ENCODE assay signal across 8 cellular contexts in the genomic region with DNA sequence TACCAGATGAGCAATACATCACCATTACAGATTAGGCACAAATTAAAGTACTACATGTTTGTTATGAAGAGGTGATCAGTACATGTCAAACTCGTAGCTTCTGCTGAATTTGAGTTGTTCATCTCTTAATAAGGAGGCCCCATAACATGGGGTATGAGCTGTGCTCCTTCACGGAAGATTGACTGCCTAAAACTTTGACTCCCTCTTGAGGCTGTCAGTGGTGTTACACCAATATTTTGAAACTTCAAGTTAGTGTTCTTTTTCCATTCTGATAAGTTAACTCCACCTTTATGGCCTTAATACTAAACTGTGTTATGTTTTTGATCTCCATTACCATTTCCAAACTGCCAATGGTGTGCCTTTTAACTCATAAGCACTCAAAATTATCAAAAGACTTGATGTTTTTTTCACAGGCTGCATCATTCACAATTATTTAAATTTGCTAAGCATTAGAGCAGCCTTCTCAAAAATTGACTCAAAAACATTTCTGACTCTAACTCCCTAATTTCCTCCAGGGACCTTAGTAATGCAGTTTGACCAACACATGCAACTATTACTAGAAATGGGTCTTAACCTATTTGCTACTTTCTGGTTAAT.
DNase-seq lines count a peak whose midpoint lies in the region; ATAC-seq and TF ChIP-seq lines count a peak whose summit lies in the region.

No MANE protein-coding gene starts in this region.

- peak; percentile 76 for ATAC-seq in GM19324 (IDR thresholded peaks at IDR 0.05; ENCODE audit: low FRiP score, unreplicated experiment)
- ATAC-seq in HG03378 (IDR thresholded peaks at IDR 0.05; ENCODE audit: unreplicated experiment) = peak; percentile 87
- ATAC-seq in RWPE2 (ENCODE audit: low read depth) = no peak
- no peak for ATAC-seq in gastroesophageal sphincter

- intact Hi-C loops in testis (cut with DNase I; ENCODE audit: low total_unique reads) = no loop called here

- DNase-seq in CMK (ENCODE audit: low read depth) (peak; percentile 11), RWPE2 (ENCODE audit: low spot score) (no peak), testis (peak; percentile 25), activated T-cell treated with anti-CD3 and anti-CD28 coated beads for 4 hours (no peak), SHP77 (lab: John Stamatoyannopoulos, UW) (no peak)

- H3K9me3 ChIP-seq in RWPE2 (ENCODE audit: severe bottlenecking) = no peaks in the 10 kb centered on the region
- H3K9me3 ChIP-seq in gastroesophageal sphincter = no peaks in the 10 kb centered on the region
- H3K9me3 ChIP-seq in testis = no peaks in the 10 kb centered on the region

- 20 to 35% methylated on average over 2 of the region's 2 CpGs for WGBS in gastroesophageal sphincter (ENCODE audit: low coverage in 1 of 2), 2 donors
- WGBS in testis, 2 donors = 38% methylated on average over 2 of the region's 2 CpGs

- no peaks in the 10 kb centered on the region for H3K27me3 ChIP-seq in RWPE2 (ENCODE audit: insufficient read depth, poor library complexity, severe bottlenecking)
- H3K27me3 ChIP-seq in gastroesophageal sphincter = no peaks in the 10 kb centered on the region
- H3K27me3 ChIP-seq in testis = no peaks in the 10 kb centered on the region

- no peak overlapping the region for H3K27ac ChIP-seq in RWPE2 (ENCODE audit: poor library complexity, severe bottlenecking)
- H3K27ac ChIP-seq in gastroesophageal sphincter = no peak overlapping the region
- H3K27ac ChIP-seq in testis = no peak overlapping the region

- no peak for TF ChIP-seq POLR2A in gastroesophageal sphincter (IDR thresholded peaks at IDR 0.05)
- TF ChIP-seq POLR2A in testis (IDR thresholded peaks at IDR 0.05) = no peak

- no peaks in the 10 kb centered on the region for H3K36me3 ChIP-seq in RWPE2 (ENCODE audit: low read depth)
- no peaks in the 10 kb centered on the region for H3K36me3 ChIP-seq in gastroesophageal sphincter
- no peaks in the 10 kb centered on the region for H3K36me3 ChIP-seq in testis (ENCODE audit: low read depth, missing control alignments)

- TF ChIP-seq EP300 in gastroesophageal sphincter (IDR thresholded peaks at IDR 0.05) = no peak

- peak; percentile 72 for TF ChIP-seq CTCF in RWPE2 (IDR thresholded peaks at IDR 0.05; ENCODE audit: poor library complexity, severe bottlenecking)
- peak; percentile 33 to 52 (median 38) for TF ChIP-seq CTCF in gastroesophageal sphincter (IDR thresholded peaks at IDR 0.05)
- peak in 2 of 3 experiments; percentile 44 to 61 for TF ChIP-seq CTCF in testis (IDR thresholded peaks at IDR 0.05)

- H3K4me1 ChIP-seq in RWPE2 (ENCODE audit: insufficient read depth, poor library complexity, severe bottlenecking) (no peaks in the 10 kb centered on the region), gastroesophageal sphincter (no peaks in the 10 kb centered on the region), testis (no peaks in the 10 kb centered on the region)

- no peak overlapping the region for H3K4me3 ChIP-seq in RWPE2 (ENCODE audit: severe bottlenecking)
- no peak overlapping the region for H3K4me3 ChIP-seq in gastroesophageal sphincter
- no peak overlapping the region for H3K4me3 ChIP-seq in testis

Comparison
In these comparisons a context has a peak if more than half of its experiments do, and no peak if none do; other contexts are left out.
1. DNase-seq: peak in CMK (single experiment) and testis (single experiment); none in RWPE2 (single experiment), activated T-cell treated with anti-CD3 and anti-CD28 coated beads for 4 hours (single experiment) and SHP77 (0 of 2).
2. ATAC-seq: peak in GM19324 (single experiment) and HG03378 (single experiment); none in RWPE2 (single experiment) and gastroesophageal sphincter (single experiment).
3. Peak in every context shown above with its lines, with median percentiles within 50 percentile points of each other: CTCF ChIP-seq.